ENCODE assay signal across 8 cellular contexts in genomic region chrX:85003655-85004244, GRCh38. TPM values are rescaled to one million over a fixed set of nuclear protein-coding genes. Genes with fewer than 3 reads are reported as not detected.
DNase-seq lines count a peak whose midpoint lies in the region; ATAC-seq and TF ChIP-seq lines count a peak whose summit lies in the region.

Gene APOOL, plus strand, starts transcription at chrX:85003877. Its CDS starts 36 bp downstream, at chrX:85003913.

- no peaks in the 10 kb centered on the region for H3K9me3 Mint-ChIP-seq in central memory CD8-positive, alpha-beta T cell

- DNase-seq in AG04450 (ENCODE audit: low read depth, low spot score): peak; percentile 63
- DNase-seq in NCI-H226: peak; percentile 74
- peak; percentile 26 to 47 (median 30) for DNase-seq in activated CD4-positive, CD25-positive, alpha-beta regulatory T cell (lab: John Stamatoyannopoulos, UW)
- peak; percentile 25 to 52 for DNase-seq in central memory CD8-positive, alpha-beta T cell (ENCODE audit: low spot score in 2 of 2)
- DNase-seq in islet precursor cell: peak; percentile 91
- DNase-seq in stimulated activated CD4-positive, alpha-beta T cell treated with anti-CD3 and anti-CD28 coated beads, Interleukin-12 subunit alpha, Interleukin-12 subunit beta, amount 100 ng/mL, for 48 hours (ENCODE audit: low read depth in 2 of 3, low spot score in 1 of 3): peak; percentile 66 to 77 (median 70)

- H3K4me3 ChIP-seq in AG04450 (ENCODE audit: low read depth, low read length): peak within 1 kb of the TSS; percentile 77

- POLR2A ChIA-PET in AG04450 (lab: Yijun Ruan, JAX): no interaction called here

- H3K27me3 Mint-ChIP-seq in central memory CD8-positive, alpha-beta T cell: no peaks in the 10 kb centered on the region

- peaks cover 31% of the 10 kb centered on the region for H3K4me1 Mint-ChIP-seq in central memory CD8-positive, alpha-beta T cell

- CTCF ChIA-PET in AG04450 (lab: Charles Lee): interaction anchor here (1.1 to 1.3 kb wide), 2 partner anchors 49 to 274 kb away, joined by 4 to 5 read pairs; no protein-coding TSS in a partner anchor

- peak within 1 kb of the TSS; percentile 84 for H3K27ac Mint-ChIP-seq in central memory CD8-positive, alpha-beta T cell (ENCODE audit: low read depth)

- H3K4me3 Mint-ChIP-seq in central memory CD8-positive, alpha-beta T cell: peak within 1 kb of the TSS; percentile 80

- no peaks in the 10 kb centered on the region for H3K9me3 ChIP-seq in AG04450 (ENCODE audit: control insufficient read depth, insufficient read depth, low read length)

- peaks cover 1% of the 10 kb centered on the region for H3K36me3 Mint-ChIP-seq in central memory CD8-positive, alpha-beta T cell (ENCODE audit: insufficient read depth)

- TF ChIP-seq CTCF in AG04450 (IDR thresholded peaks at IDR 0.05; ENCODE audit: low read depth, low read length): no peak

- ATAC-seq in GM18909 (IDR thresholded peaks at IDR 0.05; ENCODE audit: poor library complexity, unreplicated experiment) (peak; percentile 97), HG03159 (IDR thresholded peaks at IDR 0.05; ENCODE audit: unreplicated experiment) (peak; percentile 93)
- ATAC-seq in central memory CD8-positive, alpha-beta T cell (replicated peaks; ENCODE audit: extremely low read depth, poor library complexity, severe bottlenecking): peak; percentile 88

- H3K27ac ChIP-seq in AG04450 (ENCODE audit: low read depth, low read length): peak within 1 kb of the TSS; percentile 31

- no peaks in the 10 kb centered on the region for H3K27me3 ChIP-seq in AG04450 (ENCODE audit: control insufficient read depth, insufficient read depth, low read length)

RNA-seq across cellular contexts. Expression of gene APOOL, which starts in this region (rescaled TPM):
- polyA plus RNA-seq in AG04450 (2011; rRNA removed): 6.0 and 6.5 TPM in 2 replicates
- 7.7 and 12.2 TPM in 2 replicates for polyA minus RNA-seq in AG04450 (2011; rRNA and poly(A)+ RNA removed)

Comparison
In these comparisons a context has a peak if more than half of its experiments do, and no peak if none do; other contexts are left out.
1. Peak in every context shown above with its lines: DNase-seq, ATAC-seq, H3K4me3 ChIP-seq and H3K27ac ChIP-seq.
2. DNase-seq: peak in every context shown above with its lines; median percentile 91 in islet precursor cell; 74 in NCI-H226; 70 in stimulated activated CD4-positive, alpha-beta T cell treated with anti-CD3 and anti-CD28 coated beads, Interleukin-12 subunit alpha, Interleukin-12 subunit beta, amount 100 ng/mL, for 48 hours; 63 in AG04450; 38 in central memory CD8-positive, alpha-beta T cell; 30 in activated CD4-positive, CD25-positive, alpha-beta regulatory T cell.